Comparison of ENCODE assay signal across 18 cellular contexts in genomic region chr16:77424841-77425604, GRCh38. TPM values are rescaled to one million over a fixed set of nuclear protein-coding genes. Genes with fewer than 3 reads are reported as not detected.
"Had no signal": no experiment of that assay in that cellular context is flagged by ENCODE, and none has a peak within 500 bp of the region (broad histone marks: within the 10 kb centered on the region; RNA-seq: fewer than 3 reads in every experiment).

No MANE protein-coding gene starts in this region.

- ATAC-seq: activated CD8-positive, alpha-beta memory T cell treated with anti-CD3 and anti-CD28 coated beads, Interleukin-2, amount 10 ng/mL, durations not matched to agents 7 days and 5 days; effector memory CD8-positive, alpha-beta T cell; left lung; mucosa of descending colon; naive thymus-derived CD4-positive, alpha-beta T cell; right cardiac atrium; stimulated activated naive CD8-positive, alpha-beta T cell treated with anti-CD3 and anti-CD28 coated beads, Interleukin-15, amount 100 ng/mL, for 72 hours had no signal

- H3K27ac ChIP-seq: brain microvascular endothelial cell, left lung, SK-N-MC, VCaP had no signal

- DNase-seq: activated CD4-positive, alpha-beta T cell treated with anti-CD3 and anti-CD28 coated beads, Interleukin-2, amount 50 U/mL, for 48 hours; activated CD8-positive, alpha-beta memory T cell treated with anti-CD3 and anti-CD28 coated beads, Interleukin-2, amount 10 ng/mL, durations not matched to agents 7 days and 5 days; activated naive CD4-positive, alpha-beta T cell treated with anti-CD3 and anti-CD28 coated beads, Interleukin-2, amount 10 ng/mL, durations not matched to agents 7 days and 5 days; activated T-cell treated with anti-CD3 and anti-CD28 coated beads, Interleukin-2, amount 50 U/mL, for 1 hour; brain microvascular endothelial cell; effector memory CD8-positive, alpha-beta T cell; hippocampal formation; left lung; mammary epithelial cell; mucosa of descending colon; naive thymus-derived CD4-positive, alpha-beta T cell; right cardiac atrium; stimulated activated naive CD8-positive, alpha-beta T cell treated with anti-CD3 and anti-CD28 coated beads, Interleukin-15, amount 100 ng/mL, for 72 hours; T-helper 1 cell; T1000 had no signal

- H3K4me3 ChIP-seq: left lung, mucosa of descending colon, SK-N-MC had no signal

- H3K36me3 ChIP-seq: brain microvascular endothelial cell, left lung had no signal

- H3K27me3 ChIP-seq: brain microvascular endothelial cell, left lung had no signal

- H3K4me1 ChIP-seq: left lung had no signal

- H3K9me3 ChIP-seq: left lung, mucosa of descending colon had no signal

RNA-seq across cellular contexts. Expression of gene ADAMTS18, which starts 9.8 kb away (rescaled TPM):
- total RNA-seq: activated CD8-positive, alpha-beta memory T cell treated with anti-CD3 and anti-CD28 coated beads, Interleukin-2, amount 10 ng/mL, durations not matched to agents 7 days and 5 days; naive thymus-derived CD4-positive, alpha-beta T cell; right cardiac atrium had no signal
- polyA plus RNA-seq: keratinocyte; mammary epithelial cell; naive thymus-derived CD4-positive, alpha-beta T cell; right cardiac atrium had no signal
